ENCODE assay signal across 16 cellular contexts in genomic region chr11:763549-764321, GRCh38. TPM values are rescaled to one million over a fixed set of nuclear protein-coding genes. Genes with fewer than 3 reads are reported as not detected.
DNase-seq lines count a peak whose midpoint lies in the region; ATAC-seq and TF ChIP-seq lines count a peak whose summit lies in the region.
"Had no signal": no experiment of that assay in that cellular context is flagged by ENCODE, and none has a peak within 500 bp of the region (broad histone marks: within the 10 kb centered on the region; RNA-seq: fewer than 3 reads in every experiment).

No MANE protein-coding gene starts in this region.

- TSS peak; percentile 26 for BruUV-seq in PC-3 (replicated peaks; lab: Mats Ljungman, UMichigan)

- H3K27ac ChIP-seq in SK-N-SH (ENCODE audit: low read depth in 2 of 2, low read length in 1 of 2): no peak overlapping the region
- H3K27ac ChIP-seq in PC-3 (ENCODE audit: low read length): peak overlapping the region; percentile 19; the same call in 1 of the 2 replicates
- H3K27ac ChIP-seq in epithelial cell of prostate: peak overlapping the region; percentile 91
- H3K27ac ChIP-seq in gastrocnemius medialis: no peak overlapping the region
- H3K27ac ChIP-seq in Karpas-422 (ENCODE audit: low read length): no peak overlapping the region
- H3K27ac ChIP-seq: SJSA1 had no signal

- CTCF ChIA-PET in SK-N-SH (lab: Yijun Ruan, JAX) (interaction anchor here (0.7 to 6.3 kb wide), 11 partner anchors 10 to 208 kb away, joined by 3 to 31 read pairs (median 4); partner anchors contain the start of genes GATD1 and TALDO1), PC-3 (lab: Charles Lee) (no interaction called here)

- no peak overlapping the region for H3K4me2 ChIP-seq in SK-N-SH
- H3K4me2 ChIP-seq in PC-3 (ENCODE audit: low read length): no peak overlapping the region
- no peak overlapping the region for H3K4me2 ChIP-seq in Karpas-422 (ENCODE audit: low read depth, low read length, poor library complexity, severe bottlenecking)

- POLR2A ChIA-PET in SK-N-SH (lab: Yijun Ruan, JAX) (interaction anchor here (0.9 to 1.1 kb wide), 2 partner anchors 16 to 26 kb away, joined by 3 read pairs; partner anchors contain the start of genes CEND1 and TALDO1), PC-3 (lab: Charles Lee; ENCODE audit: unreplicated experiment) (interaction anchor here (0.5 to 1.0 kb wide), 6 partner anchors 14 to 68 kb away, joined by 3 to 6 read pairs (median 4); partner anchors contain the start of genes DEAF1 and TMEM80)

- TF ChIP-seq EP300 in SK-N-SH (IDR thresholded peaks at IDR 0.05; ENCODE audit: borderline replicate concordance in 1 of 2, low read depth in 1 of 2, low read length in 1 of 2): no peak

- ATAC-seq in SK-N-SH treated with all-trans-retinoic acid at 6 μM for 48 hours (no peak; the same call in 2 of the 3 replicates), PC-3 (no peak), HG03280 (IDR thresholded peaks at IDR 0.05; ENCODE audit: unreplicated experiment) (no peak), gastrocnemius medialis (no peak)
- ATAC-seq in stimulated activated naive B cell treated with anti-CD40 and anti-IgM and Interleukin-4, amounts not matched to agents 10 μg/mL and 1 μg/mL and 100 μg/mL, for 72 hours (replicated peaks): no peak
- ATAC-seq: activated CD8-positive, alpha-beta memory T cell treated with anti-CD3 and anti-CD28 coated beads, Interleukin-2, amount 10 ng/mL, durations not matched to agents 7 days and 5 days had no signal

- H3K4me3 ChIP-seq in SK-N-SH (ENCODE audit: low read depth in 2 of 2, low read length in 1 of 2) (no peak overlapping the region), PC-3 (ENCODE audit: low read length) (no peak overlapping the region), gastrocnemius medialis (no peak overlapping the region), Karpas-422 (ENCODE audit: low read length) (no peak overlapping the region)
- H3K4me3 ChIP-seq: HAP-1, SJSA1 had no signal

- TF ChIP-seq CTCF in SK-N-SH (IDR thresholded peaks at IDR 0.05): no peak
- no peak for TF ChIP-seq CTCF in PC-3 (conservative IDR thresholded peaks at IDR 0.05; ENCODE audit: low read depth, low read length)
- no peak for TF ChIP-seq CTCF in gastrocnemius medialis (IDR thresholded peaks at IDR 0.05 in 4 of 5, conservative IDR thresholded peaks at IDR 0.05 in 1 of 5)

- H3K4me1 ChIP-seq in SK-N-SH (ENCODE audit: control insufficient read depth in 1 of 2, insufficient read depth in 2 of 2, low read depth in 1 of 2, low read length in 1 of 2) (peaks cover 5 to 9% of the 10 kb centered on the region in 2 experiments; a peak in 2 of 4 replicates), PC-3 (ENCODE audit: insufficient read depth, low read length) (peaks cover 14% of the 10 kb centered on the region), gastrocnemius medialis (no peaks in the 10 kb centered on the region), Karpas-422 (ENCODE audit: low read length) (no peaks in the 10 kb centered on the region)
- H3K4me1 ChIP-seq: HAP-1 had no signal

- peaks cover 3 to 13% of the 10 kb centered on the region in 2 donors for H3K4me1 Mint-ChIP-seq in stimulated activated naive B cell treated with anti-CD40 and anti-IgM and Interleukin-4, amounts not matched to agents 10 μg/mL and 1 μg/mL and 100 μg/mL, for 72 hours

- peak; percentile 27 for DNase-seq in SK-N-SH
- DNase-seq in PC-3: no peak
- DNase-seq in epithelial cell of prostate (ENCODE audit: low read depth, low spot score): no peak
- no peak for DNase-seq in stimulated activated naive B cell treated with anti-CD40 and anti-IgM and Interleukin-4, amounts not matched to agents 10 μg/mL and 1 μg/mL and 100 μg/mL, for 72 hours
- no peak for DNase-seq in gastrocnemius medialis
- DNase-seq in Karpas-422: no peak
- DNase-seq: activated CD8-positive, alpha-beta memory T cell treated with anti-CD3 and anti-CD28 coated beads, Interleukin-2, amount 10 ng/mL, durations not matched to agents 7 days and 5 days; activated naive CD4-positive, alpha-beta T cell treated with anti-CD3 and anti-CD28 coated beads, Interleukin-2, amount 50 U/mL, for 16 hours; head of caudate nucleus; NK-92 treated with Interleukin-12 subunit alpha and Interleukin-12 subunit beta, amount 100 ng/mL, for 24 hours; stimulated activated CD4-positive, alpha-beta T cell treated with anti-CD3 and anti-CD28 coated beads, Interleukin-1b, Interleukin-23, amount 100 ng/mL, for 48 hours; stimulated activated CD8-positive, alpha-beta memory T cell treated with anti-CD3 and anti-CD28 coated beads, Interleukin-4, amount 100 ng/mL, for 48 hours had no signal

- no peak overlapping the region for H2AFZ ChIP-seq in SK-N-SH (ENCODE audit: low read depth)
- no peak overlapping the region for H2AFZ ChIP-seq in PC-3 (ENCODE audit: low read length)
- H2AFZ ChIP-seq in Karpas-422 (ENCODE audit: low read length): no peak overlapping the region

- peak overlapping the region; percentile 69 for H3K27ac Mint-ChIP-seq in stimulated activated naive B cell treated with anti-CD40 and anti-IgM and Interleukin-4, amounts not matched to agents 10 μg/mL and 1 μg/mL and 100 μg/mL, for 72 hours
- H3K27ac Mint-ChIP-seq: activated CD8-positive, alpha-beta memory T cell treated with anti-CD3 and anti-CD28 coated beads, Interleukin-2, amount 10 ng/mL, durations not matched to agents 7 days and 5 days had no signal

- H3K4me3 Mint-ChIP-seq in stimulated activated naive B cell treated with anti-CD40 and anti-IgM and Interleukin-4, amounts not matched to agents 10 μg/mL and 1 μg/mL and 100 μg/mL, for 72 hours: no peak overlapping the region
- H3K4me3 Mint-ChIP-seq: activated CD8-positive, alpha-beta memory T cell treated with anti-CD3 and anti-CD28 coated beads, Interleukin-2, amount 10 ng/mL, durations not matched to agents 7 days and 5 days had no signal

- 97% methylated on average over 17 of the region's 22 CpGs for WGBS in SK-N-SH (ENCODE audit: low lambda C conversion rate)

- H3K9me2 ChIP-seq in SK-N-SH (no peaks in the 10 kb centered on the region), PC-3 (replicated peaks; ENCODE audit: low read length) (no peaks in the 10 kb centered on the region), Karpas-422 (replicated peaks; ENCODE audit: insufficient read depth, low read length) (no peaks in the 10 kb centered on the region)

- H3K9me3 ChIP-seq in SK-N-SH (no peaks in the 10 kb centered on the region), PC-3 (ENCODE audit: low read length) (no peaks in the 10 kb centered on the region), gastrocnemius medialis (no peaks in the 10 kb centered on the region), Karpas-422 (ENCODE audit: low read length) (no peaks in the 10 kb centered on the region)
- H3K9me3 ChIP-seq: HAP-1, SJSA1 had no signal

- H3K27me3 ChIP-seq in SK-N-SH (ENCODE audit: insufficient read depth): no peaks in the 10 kb centered on the region
- no peaks in the 10 kb centered on the region for H3K27me3 ChIP-seq in PC-3 (ENCODE audit: low read length)
- H3K27me3 ChIP-seq in gastrocnemius medialis: no peaks in the 10 kb centered on the region
- H3K27me3 ChIP-seq in Karpas-422 (ENCODE audit: low read length): no peaks in the 10 kb centered on the region
- H3K27me3 ChIP-seq: SJSA1 had no signal

- no peak for TF ChIP-seq POLR2A in gastrocnemius medialis (IDR thresholded peaks at IDR 0.05)

- no peaks in the 10 kb centered on the region for H3K9me3 Mint-ChIP-seq in stimulated activated naive B cell treated with anti-CD40 and anti-IgM and Interleukin-4, amounts not matched to agents 10 μg/mL and 1 μg/mL and 100 μg/mL, for 72 hours

- peaks cover 24 to 42% of the 10 kb centered on the region in 2 experiments for H3K36me3 ChIP-seq in SK-N-SH (replicated peaks in 1 of 2; ENCODE audit: control insufficient read depth in 1 of 2, insufficient read depth in 2 of 2, low read length in 1 of 2)
- peaks cover 39% of the 10 kb centered on the region for H3K36me3 ChIP-seq in PC-3 (ENCODE audit: low read depth, low read length)
- H3K36me3 ChIP-seq in gastrocnemius medialis: peaks cover 0 to 83% of the 10 kb centered on the region in 2 donors
- H3K36me3 ChIP-seq in Karpas-422 (ENCODE audit: insufficient read depth, low read length): peaks cover 32% of the 10 kb centered on the region

- peaks cover 9% of the 10 kb centered on the region for H4K20me1 ChIP-seq in SK-N-SH (ENCODE audit: insufficient read depth)
- H4K20me1 ChIP-seq in PC-3 (ENCODE audit: low read length): no peaks in the 10 kb centered on the region
- H4K20me1 ChIP-seq in Karpas-422 (ENCODE audit: insufficient read depth, low read depth, low read length): peaks cover 11% of the 10 kb centered on the region; the same call in 1 of the 2 replicates

- intact Hi-C loops in PC-3 (cut with micrococcal nuclease): loop anchor here (2.0 kb wide), 1 partner anchor 15 kb away; no protein-coding TSS in a partner anchor
- intact Hi-C loops in gastrocnemius medialis (cut with DNase I; ENCODE audit: low total_unique reads): loop anchor here (2.0 kb wide), 1 partner anchor 15 kb away; no protein-coding TSS in a partner anchor

- H3K79me2 ChIP-seq in SK-N-SH (ENCODE audit: insufficient read depth) (peaks cover under 1% of the 10 kb centered on the region; the same call in 1 of the 2 replicates), PC-3 (ENCODE audit: low read length) (no peaks in the 10 kb centered on the region), Karpas-422 (ENCODE audit: low read length) (no peaks in the 10 kb centered on the region)

- TF ChIP-seq RAD21 in SK-N-SH (IDR thresholded peaks at IDR 0.05; ENCODE audit: low read length): no peak

- H3K36me3 Mint-ChIP-seq in stimulated activated naive B cell treated with anti-CD40 and anti-IgM and Interleukin-4, amounts not matched to agents 10 μg/mL and 1 μg/mL and 100 μg/mL, for 72 hours: peaks cover 36 to 50% of the 10 kb centered on the region in 2 donors

- no peaks in the 10 kb centered on the region for H3K27me3 Mint-ChIP-seq in stimulated activated naive B cell treated with anti-CD40 and anti-IgM and Interleukin-4, amounts not matched to agents 10 μg/mL and 1 μg/mL and 100 μg/mL, for 72 hours
- H3K27me3 Mint-ChIP-seq: activated CD8-positive, alpha-beta memory T cell treated with anti-CD3 and anti-CD28 coated beads, Interleukin-2, amount 10 ng/mL, durations not matched to agents 7 days and 5 days had no signal

- H3F3A ChIP-seq in SK-N-SH (replicated peaks; ENCODE audit: insufficient read depth) (peaks cover 28% of the 10 kb centered on the region), PC-3 (ENCODE audit: low read length, unreplicated experiment) (peaks cover 9% of the 10 kb centered on the region)

- in situ Hi-C loops in gastrocnemius medialis (cut with MboI; ENCODE audit: low sequenced_read_pairs in 4 of 4): no loop called here

- H3K9ac ChIP-seq in SK-N-SH (no peak overlapping the region), PC-3 (ENCODE audit: low read length) (no peak overlapping the region), Karpas-422 (ENCODE audit: low read length) (no peak overlapping the region)

RNA-seq across cellular contexts. Expression of gene GATD1, which starts 13.6 kb away (rescaled TPM):
- 72.9 and 86.2 TPM in 2 replicates for polyA plus RNA-seq in SK-N-SH (2012; rRNA removed)
- polyA plus RNA-seq in SK-N-SH (2012; cell fraction: cytosol; rRNA removed): 27.6 and 32.1 TPM in 2 replicates
- 562 and 877 TPM in 2 replicates for polyA plus RNA-seq in SK-N-SH (2012; cell fraction: nucleus; rRNA removed)
- total RNA-seq in PC-3 (2014; rRNA removed) (38.9 and 39.7 TPM in 2 replicates), gastrocnemius medialis (10 to 100 TPM in 2 of 4 donors, 1 to 10 TPM in 2; 3.5 to 10.6 (median 9.4) TPM)
- total RNA-seq in Karpas-422 (2014; rRNA removed; shearing (Covaris generic); ENCODE audit: low replicate concordance): 43.6 and 61.0 TPM in 2 replicates

RNA-seq across cellular contexts. Expression of gene TALDO1, which starts 16.5 kb away (rescaled TPM):
- 78.4 and 103 TPM in 2 replicates for polyA plus RNA-seq in SK-N-SH (2012; rRNA removed)
- polyA plus RNA-seq in SK-N-SH (2012; cell fraction: cytosol; rRNA removed): 84.3 and 95.6 TPM in 2 replicates
- polyA plus RNA-seq in SK-N-SH (2012; cell fraction: nucleus; rRNA removed): 75.1 and 87.3 TPM in 2 replicates
- total RNA-seq in PC-3 (2014; rRNA removed) (287 and 326 TPM in 2 replicates), gastrocnemius medialis (100 to 1,000 TPM in 3 of 4 donors, 10 to 100 TPM in 1; 98.6 to 167 (median 153) TPM)
- total RNA-seq in Karpas-422 (2014; rRNA removed; shearing (Covaris generic); ENCODE audit: low replicate concordance): 127 and 177 TPM in 2 replicates

RNA-seq across cellular contexts. Expression of gene CEND1, which starts 26.2 kb away (rescaled TPM):
- 2.9 and 3.6 TPM in 2 replicates for polyA plus RNA-seq in SK-N-SH (2012; rRNA removed)
- 2.0 and 3.0 TPM in 2 replicates for polyA plus RNA-seq in SK-N-SH (2012; cell fraction: cytosol; rRNA removed)
- polyA plus RNA-seq in SK-N-SH (2012; cell fraction: nucleus; rRNA removed): 3.6 and 5.8 TPM in 2 replicates
- not detected in 2 replicates for total RNA-seq in PC-3 (2014; rRNA removed)
- under 1 TPM in 1 of 4 donors, not detected in 3; 0.20 TPM for total RNA-seq in gastrocnemius medialis
- total RNA-seq in Karpas-422 (2014; rRNA removed; shearing (Covaris generic); ENCODE audit: low replicate concordance): 19.8 and 50.0 TPM in 2 replicates

RNA-seq across cellular contexts. Expression of gene SLC25A22, which starts 34.3 kb away (rescaled TPM):
- 40.2 and 50.9 TPM in 2 replicates for polyA plus RNA-seq in SK-N-SH (2012; rRNA removed)
- 20.4 and 33.0 TPM in 2 replicates for polyA plus RNA-seq in SK-N-SH (2012; cell fraction: cytosol; rRNA removed)
- 136 and 178 TPM in 2 replicates for polyA plus RNA-seq in SK-N-SH (2012; cell fraction: nucleus; rRNA removed)
- total RNA-seq in PC-3 (2014; rRNA removed) (32.7 and 42.3 TPM in 2 replicates), gastrocnemius medialis (1 to 10 TPM in 2 of 4 donors, under 1 TPM in 1, not detected in 1; 0.80 to 1.5 (median 1.0) TPM)
- 9.3 and 23.4 TPM in 2 replicates for total RNA-seq in Karpas-422 (2014; rRNA removed; shearing (Covaris generic); ENCODE audit: low replicate concordance)

RNA-seq across cellular contexts. Expression of gene PIDD1, which starts 41.3 kb away (rescaled TPM):
- 25.5 and 27.4 TPM in 2 replicates for polyA plus RNA-seq in SK-N-SH (2012; rRNA removed)
- 4.7 and 7.9 TPM in 2 replicates for polyA plus RNA-seq in SK-N-SH (2012; cell fraction: cytosol; rRNA removed)
- polyA plus RNA-seq in SK-N-SH (2012; cell fraction: nucleus; rRNA removed): 191 and 281 TPM in 2 replicates
- total RNA-seq in PC-3 (2014; rRNA removed): 11.7 and 14.9 TPM in 2 replicates
- total RNA-seq in gastrocnemius medialis: 10 to 100 TPM in 2 of 4 donors, 1 to 10 TPM in 2; 6.3 to 35.7 (median 10.2) TPM
- 26.2 and 26.6 TPM in 2 replicates for total RNA-seq in Karpas-422 (2014; rRNA removed; shearing (Covaris generic); ENCODE audit: low replicate concordance)

Comparison
In these comparisons a context has a peak if more than half of its experiments do, and no peak if none do; other contexts are left out.
1. H3K27ac ChIP-seq: peak in PC-3 (single experiment) and epithelial cell of prostate (single experiment); none in SK-N-SH (0 of 2), gastrocnemius medialis (0 of 4) and Karpas-422 (single experiment).
2. RNA of gene CEND1, which starts 26.2 kb away (total RNA-seq): 19.8 to 50.0 TPM in Karpas-422; not detected in PC-3 and 0.20 TPM in gastrocnemius medialis; every median in the first group is over 10 times any median in the second.